Comparison of ENCODE assay signal across 17 cellular contexts in genomic region chr15:85354432-85354831, GRCh38. TPM values are rescaled to one million over a fixed set of nuclear protein-coding genes. Genes with fewer than 3 reads are reported as not detected.
DNase-seq lines count a peak whose midpoint lies in the region; ATAC-seq and TF ChIP-seq lines count a peak whose summit lies in the region.
"Had no signal": no experiment of that assay in that cellular context is flagged by ENCODE, and none has a peak within 500 bp of the region (broad histone marks: within the 10 kb centered on the region; RNA-seq: fewer than 3 reads in every experiment).

No MANE protein-coding gene starts in this region.

- no peak overlapping the region for H3K27ac ChIP-seq in sigmoid colon

- TF ChIP-seq EP300 in sigmoid colon (IDR thresholded peaks at IDR 0.05), result no peak

- H3K4me3 ChIP-seq in sigmoid colon, result no peak overlapping the region

- CTCF ChIA-PET in activated CD4-positive, alpha-beta memory T cell treated with anti-CD3 and anti-CD28 coated beads for 36 hours (lab: Charles Lee), result interaction anchor here (1.0 kb wide), 1 partner anchor 24 kb away, joined by 3 read pairs; no protein-coding TSS in a partner anchor

- no peaks in the 10 kb centered on the region for H3K9me3 ChIP-seq in sigmoid colon

- WGBS in sigmoid colon, 2 donors, result 75 to 83% methylated on average over 4 of the region's 4 CpGs

- TF ChIP-seq CTCF in nephron (IDR thresholded peaks at IDR 0.05; ENCODE audit: unreplicated experiment in 3 of 3) (no peak), sigmoid colon (IDR thresholded peaks at IDR 0.05) (no peak)

- ATAC-seq in GM18511 (IDR thresholded peaks at IDR 0.05; ENCODE audit: unreplicated experiment), result no peak
- ATAC-seq: stimulated activated memory B cell treated with anti-CD40 and anti-IgM and Interleukin-4, amounts not matched to agents 10 μg/mL and 1 μg/mL and 100 μg/mL, for 72 hours had no signal

- DNase-seq in Daoy (ENCODE audit: low read depth), result peak; percentile 67
- peak; percentile 99 for DNase-seq in NCI-H226
- DNase-seq in dermis blood vessel endothelial cell, result peak; percentile 86
- DNase-seq in NCI-H146 treated with DMSO at 0.1 percent for 48 hours (lab: John Stamatoyannopoulos, UW; ENCODE audit: unreplicated experiment), result no peak
- DNase-seq in activated CD4-positive, alpha-beta memory T cell treated with anti-CD3 and anti-CD28 coated beads for 36 hours, result no peak
- no peak for DNase-seq in sigmoid colon
- DNase-seq: activated gamma-delta T cell treated with Interleukin-2 at 50 U/mL for 16 hours; CD4-positive, alpha-beta memory T cell; GOT3; NCI-H2029; NK-92 treated with Interleukin-12 subunit alpha and Interleukin-12 subunit beta, amount 100 ng/mL, for 24 hours; nucleus accumbens; stimulated activated CD4-positive, alpha-beta T cell treated with anti-CD3 and anti-CD28 coated beads, Interleukin-1b, Interleukin-23, amount 100 ng/mL, for 48 hours had no signal

- no peak for TF ChIP-seq POLR2A in sigmoid colon (IDR thresholded peaks at IDR 0.05)

- intact Hi-C loops in activated CD4-positive, alpha-beta memory T cell treated with anti-CD3 and anti-CD28 coated beads for 36 hours (cut with micrococcal nuclease), result no loop called here
- intact Hi-C loops in sigmoid colon (cut with DNase I), result no loop called here

- H3K4me1 Mint-ChIP-seq in nephron, result peaks cover 23% of the 10 kb centered on the region
- peaks cover 15% of the 10 kb centered on the region for H3K4me1 Mint-ChIP-seq in activated CD4-positive, alpha-beta memory T cell treated with anti-CD3 and anti-CD28 coated beads for 36 hours (ENCODE audit: low read depth)

- no peaks in the 10 kb centered on the region for H3K27me3 ChIP-seq in sigmoid colon

- H3K36me3 ChIP-seq in sigmoid colon, result no peaks in the 10 kb centered on the region

- peaks cover 0 to 14% (median 9%) of the 10 kb centered on the region in 4 donors for H3K4me1 ChIP-seq in sigmoid colon

- H3K27me3 Mint-ChIP-seq in nephron (ENCODE audit: low read depth), result peaks cover 6% of the 10 kb centered on the region
- no peaks in the 10 kb centered on the region for H3K27me3 Mint-ChIP-seq in activated CD4-positive, alpha-beta memory T cell treated with anti-CD3 and anti-CD28 coated beads for 36 hours
- H3K27me3 Mint-ChIP-seq: CD4-positive, alpha-beta memory T cell; stimulated activated memory B cell treated with anti-CD40 and anti-IgM and Interleukin-4, amounts not matched to agents 10 μg/mL and 1 μg/mL and 100 μg/mL, for 72 hours had no signal

- H3K4me3 Mint-ChIP-seq in nephron, result no peak overlapping the region
- H3K4me3 Mint-ChIP-seq in activated CD4-positive, alpha-beta memory T cell treated with anti-CD3 and anti-CD28 coated beads for 36 hours, result no peak overlapping the region
- H3K4me3 Mint-ChIP-seq: CD4-positive, alpha-beta memory T cell; stimulated activated memory B cell treated with anti-CD40 and anti-IgM and Interleukin-4, amounts not matched to agents 10 μg/mL and 1 μg/mL and 100 μg/mL, for 72 hours; T-helper 1 cell treated with Interleukin-12 subunit alpha and Interleukin-12 subunit beta and Interleukin-4 antibody, amounts not matched to agents 30 μg/mL and 1 μg/mL, for 36 hours had no signal

- H3K9me3 Mint-ChIP-seq in nephron, result no peaks in the 10 kb centered on the region
- no peaks in the 10 kb centered on the region for H3K9me3 Mint-ChIP-seq in activated CD4-positive, alpha-beta memory T cell treated with anti-CD3 and anti-CD28 coated beads for 36 hours
- H3K9me3 Mint-ChIP-seq: CD4-positive, alpha-beta memory T cell; T-helper 1 cell treated with Interleukin-12 subunit alpha and Interleukin-12 subunit beta and Interleukin-4 antibody, amounts not matched to agents 30 μg/mL and 1 μg/mL, for 36 hours had no signal

- POLR2A ChIA-PET in activated CD4-positive, alpha-beta memory T cell treated with anti-CD3 and anti-CD28 coated beads for 36 hours (lab: Charles Lee), result interaction anchor here (1.2 kb wide), 1 partner anchor 25 kb away, joined by 3 read pairs; no protein-coding TSS in a partner anchor

- no peaks in the 10 kb centered on the region for H3K36me3 Mint-ChIP-seq in nephron (ENCODE audit: low read depth)
- H3K36me3 Mint-ChIP-seq in activated CD4-positive, alpha-beta memory T cell treated with anti-CD3 and anti-CD28 coated beads for 36 hours, result no peaks in the 10 kb centered on the region
- H3K36me3 Mint-ChIP-seq: CD4-positive, alpha-beta memory T cell; stimulated activated memory B cell treated with anti-CD40 and anti-IgM and Interleukin-4, amounts not matched to agents 10 μg/mL and 1 μg/mL and 100 μg/mL, for 72 hours had no signal

- peak overlapping the region in 2 of 3 experiments; percentile 18 to 67 for H3K27ac Mint-ChIP-seq in nephron
- no peak overlapping the region for H3K27ac Mint-ChIP-seq in activated CD4-positive, alpha-beta memory T cell treated with anti-CD3 and anti-CD28 coated beads for 36 hours
- H3K27ac Mint-ChIP-seq: stimulated activated memory B cell treated with anti-CD40 and anti-IgM and Interleukin-4, amounts not matched to agents 10 μg/mL and 1 μg/mL and 100 μg/mL, for 72 hours; T-helper 1 cell treated with Interleukin-12 subunit alpha and Interleukin-12 subunit beta and Interleukin-4 antibody, amounts not matched to agents 30 μg/mL and 1 μg/mL, for 36 hours had no signal

RNA-seq across cellular contexts. Expression of gene AKAP13, which starts 26.0 kb away (rescaled TPM):
- total RNA-seq in Daoy (2014; rRNA removed; shearing (Covaris generic)), result 9.9 and 18.5 TPM in 2 replicates
- total RNA-seq in dermis blood vessel endothelial cell (77.4 and 87.0 TPM in 2 replicates), sigmoid colon (100 to 1,000 TPM in 3 of 4 donors, 10 to 100 TPM in 1; 98.5 to 142 (median 126) TPM)
- total RNA-seq in activated CD4-positive, alpha-beta memory T cell treated with anti-CD3 and anti-CD28 coated beads for 36 hours, result 100 to 1,000 TPM; 106 to 113 TPM
- polyA plus RNA-seq in sigmoid colon, result 10 to 100 TPM; 21.6 to 73.7 (median 43.0) TPM

Comparison
In these comparisons a context has a peak if more than half of its experiments do, and no peak if none do; other contexts are left out.
1. DNase-seq: peak in Daoy (single experiment), NCI-H226 (single experiment) and dermis blood vessel endothelial cell (single experiment); none in NCI-H146 treated with DMSO at 0.1 percent for 48 hours (single experiment), activated CD4-positive, alpha-beta memory T cell treated with anti-CD3 and anti-CD28 coated beads for 36 hours (single experiment) and sigmoid colon (single experiment).